14 cellular contexts compared by ENCODE assay signal in the genomic region with DNA sequence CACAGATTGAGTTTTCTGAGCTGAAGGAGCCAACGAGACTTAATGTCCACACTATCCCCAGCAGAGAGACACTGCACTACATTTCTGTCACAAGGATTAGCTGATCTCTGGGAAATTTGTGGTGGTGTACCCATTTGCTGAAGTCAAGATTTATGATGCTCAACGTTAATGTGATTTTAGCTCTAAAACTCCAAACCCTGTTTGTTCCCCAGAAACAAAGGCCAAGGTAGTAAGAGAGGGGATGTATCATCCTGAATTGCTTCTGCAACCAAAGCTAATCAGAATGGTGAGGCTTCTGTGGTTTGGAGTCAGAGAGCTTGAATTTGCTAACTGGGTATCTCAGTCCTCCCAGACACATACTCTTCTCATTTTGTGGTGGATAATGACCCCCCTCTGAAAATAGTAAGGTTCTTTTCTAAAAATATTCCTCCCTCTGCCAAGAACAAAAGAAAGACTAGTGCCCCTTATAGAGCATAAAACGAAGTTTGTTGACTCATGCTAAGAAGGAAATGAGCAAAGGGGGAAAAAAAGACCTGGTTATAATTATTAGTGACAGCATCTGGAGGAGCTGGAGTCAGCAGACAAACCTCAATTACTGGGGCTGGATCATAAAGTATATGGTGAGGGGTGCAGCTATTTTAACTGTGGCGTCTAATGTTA.
A peak's percentile ranks its signal among the peaks of the same experiment; 100 is the strongest.
DNase-seq lines count a peak whose midpoint lies in the region; FAIRE-seq and TF ChIP-seq lines count a peak whose summit lies in the region.
"Had no signal": no experiment of that assay in that cellular context is flagged by ENCODE, and none has a peak within 500 bp of the region (broad histone marks: within the 10 kb centered on the region; RNA-seq: fewer than 3 reads in every experiment).

No MANE protein-coding gene starts in this region.

- no peaks in the 10 kb centered on the region for H3K27me3 ChIP-seq in HUES48 (ENCODE audit: control insufficient read depth, insufficient read depth, low read length)

- TF ChIP-seq CTCF in AG10803 (conservative IDR thresholded peaks at IDR 0.05; ENCODE audit: low read length) (no peak), kidney (IDR thresholded peaks at IDR 0.05; ENCODE audit: borderline replicate concordance, extremely low read depth, insufficient read depth) (no peak), GM13976 (IDR thresholded peaks at IDR 0.05; ENCODE audit: borderline replicate concordance, control extremely low read depth, extremely low read depth, insufficient read depth, missing control alignments) (no peak)

- H3K9ac ChIP-seq in HUES48 (ENCODE audit: low read depth, low read length) (no peak overlapping the region), kidney (ENCODE audit: low read length in 2 of 2) (no peak overlapping the region)

- intact Hi-C loops in kidney (cut with DNase I) = no loop called here

- H3K27ac ChIP-seq in HUES48 (ENCODE audit: low read depth, low read length) = peak overlapping the region; percentile 31
- H3K27ac ChIP-seq in kidney (ENCODE audit: low read depth in 2 of 2, low read length in 2 of 2) = no peak overlapping the region
- H3K27ac ChIP-seq: C4-2B had no signal

- H3K36me3 ChIP-seq in HUES48 (ENCODE audit: control insufficient read depth, insufficient read depth, low read length) = no peaks in the 10 kb centered on the region
- H3K36me3 ChIP-seq in kidney (ENCODE audit: control insufficient read depth in 1 of 2, insufficient read depth in 2 of 2, low read length in 2 of 2) = no peaks in the 10 kb centered on the region

- H3K4me3 ChIP-seq in AG10803 (ENCODE audit: low read length) (no peak overlapping the region), HUES48 (ENCODE audit: low read depth, low read length) (no peak overlapping the region), kidney (ENCODE audit: low read length in 2 of 2) (no peak overlapping the region)

- DNase-seq in AG10803 (ENCODE audit: low read depth) = peak; percentile 83
- peak; percentile 65 for DNase-seq in SK-N-DZ (ENCODE audit: low spot score)
- DNase-seq in iris pigment epithelial cell (ENCODE audit: low read depth) = peak; percentile 7
- no peak for DNase-seq in NCI-H2196 (lab: John Stamatoyannopoulos, UW; ENCODE audit: unreplicated experiment)
- DNase-seq in kidney = no peak
- no peak for DNase-seq in GM13976 (ENCODE audit: low spot score)
- DNase-seq in UCSD-AML1 (lab: John Stamatoyannopoulos, UW; ENCODE audit: unreplicated experiment) = no peak
- DNase-seq: activated CD4-positive, alpha-beta T cell treated with anti-CD3 and anti-CD28 coated beads for 4 hours; GF-D8; NCI-H1092; stimulated activated CD4-positive, alpha-beta T cell treated with anti-CD3 and anti-CD28 coated beads, Interleukin-2, amount 100 ng/mL, for 24 hours; SW 1271 had no signal

- FAIRE-seq in kidney (lab: Jason Lieb, UNC) = no peak

- in situ Hi-C loops in GM13976 (cut with MboI; ENCODE audit: low sequenced_read_pairs, unreplicated experiment) = no loop called here

- H3K9me3 ChIP-seq in HUES48 (ENCODE audit: control insufficient read depth, insufficient read depth, low read length) (no peaks in the 10 kb centered on the region), kidney (ENCODE audit: control insufficient read depth in 1 of 2, low read length in 2 of 2) (no peaks in the 10 kb centered on the region)

- H3K4me1 ChIP-seq in HUES48 (ENCODE audit: control insufficient read depth, insufficient read depth, low read length) = peaks cover 24% of the 10 kb centered on the region
- no peaks in the 10 kb centered on the region for H3K4me1 ChIP-seq in kidney (ENCODE audit: control insufficient read depth in 1 of 2, insufficient read depth in 1 of 2, low read depth in 1 of 2, low read length in 2 of 2)

Comparison
In these comparisons a context has a peak if more than half of its experiments do, and no peak if none do; other contexts are left out.
1. DNase-seq: peak in AG10803 (single experiment), SK-N-DZ (single experiment) and iris pigment epithelial cell (single experiment); none in NCI-H2196 (single experiment), kidney (single experiment), GM13976 (single experiment) and UCSD-AML1 (single experiment).